8 cellular contexts compared by ENCODE assay signal in genomic region chr1:67561704-67562113, GRCh38.
DNase-seq lines count a peak whose midpoint lies in the region; ATAC-seq and TF ChIP-seq lines count a peak whose summit lies in the region.

No MANE protein-coding gene starts in this region.

- H3K4me2 ChIP-seq in PC-9 (peak overlapping the region; percentile 65), neural progenitor cell (no peak overlapping the region)

- peaks cover 3% of the 10 kb centered on the region; the same call in 1 of the 2 replicates for H3K9me3 ChIP-seq in PC-9 (ENCODE audit: insufficient read depth, low read depth)
- H3K9me3 ChIP-seq in neural progenitor cell (ENCODE audit: low read depth): no peaks in the 10 kb centered on the region
- H3K9me3 ChIP-seq in subcutaneous abdominal adipose tissue (ENCODE audit: control insufficient read depth in 5 of 5, low read length in 5 of 5): no peaks in the 10 kb centered on the region

- peaks cover 14% of the 10 kb centered on the region for H3K27me3 Mint-ChIP-seq in activated T-cell treated with anti-CD3 and anti-CD28 coated beads, Interleukin-2, amount 50 U/mL, for 4 hours (ENCODE audit: low read depth)
- peaks cover 8% of the 10 kb centered on the region for H3K27me3 Mint-ChIP-seq in neural progenitor cell (ENCODE audit: insufficient read depth, low read depth)

- intact Hi-C loops in PC-9 (cut with micrococcal nuclease; ENCODE audit: unreplicated experiment): loop anchor here (1.0 kb wide), 3 partner anchors 26 to 199 kb away; no protein-coding TSS in a partner anchor

- POLR2A ChIA-PET in PC-9 (lab: Charles Lee; ENCODE audit: unreplicated experiment): interaction anchor here (0.6 to 1.7 kb wide), 9 partner anchors 8 to 1874 kb away, joined by 3 to 11 read pairs (median 7); partner anchors contain the start of gene GADD45A

- H3K4me1 ChIP-seq in PC-9 (replicated peaks; ENCODE audit: insufficient read depth) (peaks cover 20% of the 10 kb centered on the region), neural progenitor cell (no peaks in the 10 kb centered on the region), subcutaneous abdominal adipose tissue (ENCODE audit: control insufficient read depth in 5 of 5, insufficient read depth in 5 of 5, low read length in 5 of 5) (peaks cover 15 to 51% (median 39%) of the 10 kb centered on the region in 5 donors)

- H3K36me3 Mint-ChIP-seq in activated T-cell treated with anti-CD3 and anti-CD28 coated beads, Interleukin-2, amount 50 U/mL, for 4 hours (ENCODE audit: insufficient read depth): no peaks in the 10 kb centered on the region
- no peaks in the 10 kb centered on the region for H3K36me3 Mint-ChIP-seq in neural progenitor cell

- H3K79me2 ChIP-seq in PC-9 (ENCODE audit: low read depth): no peaks in the 10 kb centered on the region
- no peaks in the 10 kb centered on the region for H3K79me2 ChIP-seq in neural progenitor cell (ENCODE audit: low read depth)

- H3K9me3 Mint-ChIP-seq in activated T-cell treated with anti-CD3 and anti-CD28 coated beads, Interleukin-2, amount 50 U/mL, for 4 hours: no peaks in the 10 kb centered on the region
- H3K9me3 Mint-ChIP-seq in neural progenitor cell: peaks cover 2% of the 10 kb centered on the region

- no peaks in the 10 kb centered on the region for H3K27me3 ChIP-seq in PC-9 (ENCODE audit: insufficient read depth, low read depth)
- no peaks in the 10 kb centered on the region for H3K27me3 ChIP-seq in neural progenitor cell
- no peaks in the 10 kb centered on the region for H3K27me3 ChIP-seq in subcutaneous abdominal adipose tissue (ENCODE audit: control insufficient read depth in 5 of 5, insufficient read depth in 4 of 5, low read length in 5 of 5)

- peak; percentile 99 for TF ChIP-seq CTCF in PC-9 (conservative IDR thresholded peaks at IDR 0.05)
- peak; percentile 93 for TF ChIP-seq CTCF in fibroblast of pulmonary artery (IDR thresholded peaks at IDR 0.05; ENCODE audit: low read length, missing control alignments)
- TF ChIP-seq CTCF in neural progenitor cell (IDR thresholded peaks at IDR 0.05): peak; percentile 92

- H3K27ac Mint-ChIP-seq in neural progenitor cell: no peak overlapping the region

- no peak overlapping the region for H3K4me3 ChIP-seq in Jurkat, Clone E6-1 (ENCODE audit: low read length)
- H3K4me3 ChIP-seq in PC-9 (peak overlapping the region; percentile 38; the same call in 1 of the 2 replicates), fibroblast of pulmonary artery (replicated peaks; ENCODE audit: low read depth, low read length) (no peak overlapping the region), neural progenitor cell (no peak overlapping the region), subcutaneous abdominal adipose tissue (ENCODE audit: low read depth in 1 of 5, low read length in 5 of 5) (no peak overlapping the region)

- peak; percentile 97 for DNase-seq in DMS53 treated with DMSO at 0.1 percent for 48 hours (lab: John Stamatoyannopoulos, UW; ENCODE audit: unreplicated experiment)
- DNase-seq in Jurkat, Clone E6-1 (ENCODE audit: low read depth, low spot score): peak; percentile 62
- DNase-seq in PC-9: peak; percentile 97
- DNase-seq in activated T-cell treated with anti-CD3 and anti-CD28 coated beads, Interleukin-2, amount 50 U/mL, for 4 hours: peak; percentile 86
- DNase-seq in fibroblast of pulmonary artery (ENCODE audit: low read depth): peak; percentile 91
- DNase-seq in neural progenitor cell (ENCODE audit: low spot score): peak; percentile 88

- no peaks in the 10 kb centered on the region for H3K4me1 Mint-ChIP-seq in activated T-cell treated with anti-CD3 and anti-CD28 coated beads, Interleukin-2, amount 50 U/mL, for 4 hours (ENCODE audit: low read depth)
- peaks cover 16% of the 10 kb centered on the region for H3K4me1 Mint-ChIP-seq in neural progenitor cell

- no peak overlapping the region for H3K9ac ChIP-seq in neural progenitor cell
- H3K9ac ChIP-seq in subcutaneous abdominal adipose tissue (ENCODE audit: low read length in 5 of 5): no peak overlapping the region

- H2AFZ ChIP-seq in PC-9 (0 out of 2 replicates have a peak overlapping the region, but pooled peaks have one; percentile 34), neural progenitor cell (replicated peaks) (peak overlapping the region; percentile 98)

- H3F3A ChIP-seq in PC-9 (ENCODE audit: insufficient read depth, low read depth) (peaks cover 4% of the 10 kb centered on the region), neural progenitor cell (ENCODE audit: low read depth) (no peaks in the 10 kb centered on the region)

- H3K36me3 ChIP-seq in PC-9 (ENCODE audit: low read depth): no peaks in the 10 kb centered on the region
- H3K36me3 ChIP-seq in neural progenitor cell: no peaks in the 10 kb centered on the region
- no peaks in the 10 kb centered on the region for H3K36me3 ChIP-seq in subcutaneous abdominal adipose tissue (ENCODE audit: control insufficient read depth in 5 of 5, insufficient read depth in 5 of 5, low read length in 5 of 5)

- H3K27ac ChIP-seq in PC-9 (peak overlapping the region; percentile 85), neural progenitor cell (no peak overlapping the region), subcutaneous abdominal adipose tissue (ENCODE audit: low read depth, low read length) (peak overlapping the region; percentile 60)

- peak; percentile 84 for ATAC-seq in GM21619 (IDR thresholded peaks at IDR 0.05; ENCODE audit: unreplicated experiment)
- peak; percentile 90 to 91 for ATAC-seq in activated T-cell treated with anti-CD3 and anti-CD28 coated beads, Interleukin-2, amount 50 U/mL, for 4 hours

- no peaks in the 10 kb centered on the region for H4K20me1 ChIP-seq in PC-9 (ENCODE audit: insufficient read depth)
- H4K20me1 ChIP-seq in neural progenitor cell (ENCODE audit: low read depth): no peaks in the 10 kb centered on the region

- H3K9me2 ChIP-seq in PC-9 (ENCODE audit: insufficient read depth): no peaks in the 10 kb centered on the region

- BruUV-seq in PC-9 (replicated peaks; lab: Mats Ljungman, UMichigan): no TSS peak

- CTCF ChIA-PET in PC-9 (lab: Charles Lee): interaction anchor here (0.6 to 2.2 kb wide), 12 partner anchors 9 to 199 kb away, joined by 3 to 26 read pairs (median 4); partner anchors contain the start of gene GADD45A

- no peak overlapping the region for H3K4me3 Mint-ChIP-seq in activated T-cell treated with anti-CD3 and anti-CD28 coated beads, Interleukin-2, amount 50 U/mL, for 4 hours
- no peak overlapping the region for H3K4me3 Mint-ChIP-seq in neural progenitor cell
